37 cellular contexts compared by ENCODE assay signal in genomic region chr22:22015631-22016030, GRCh38.
"Had no signal": no experiment of that assay in that cellular context is flagged by ENCODE, and none has a peak within 500 bp of the region (broad histone marks: within the 10 kb centered on the region; RNA-seq: fewer than 3 reads in every experiment).

No MANE protein-coding gene starts in this region.

- H3K9me3 Mint-ChIP-seq: activated CD4-positive, alpha-beta memory T cell treated with anti-CD3 and anti-CD28 coated beads, Interleukin-2, amount 10 ng/mL, durations not matched to agents 7 days and 5 days; activated naive CD4-positive, alpha-beta T cell treated with anti-CD3 and anti-CD28 coated beads, Interleukin-2, amount 10 ng/mL, durations not matched to agents 7 days and 5 days; activated naive CD4-positive, alpha-beta T cell treated with anti-CD3 and anti-CD28 coated beads, Interleukin-2, amount 50 U/mL, for 24 hours; activated naive CD8-positive, alpha-beta T cell treated with anti-CD3 and anti-CD28 coated beads, Interleukin-2, amount 10 ng/mL, durations not matched to agents 7 days and 5 days; activated T-cell treated with anti-CD3 and anti-CD28 coated beads, Interleukin-2, amount 50 U/mL, for 24 hours; activated T-helper 2 cell treated with anti-CD3 and anti-CD28 coated beads, Interferon-gamma antibody, Interleukin-2, Interleukin-4, amounts not matched to agents 10 μg/mL and 5 μg/mL and 100 μg/mL, durations not matched to agents 14 hours and 24 hours and 36 hours; T-helper 1 cell treated with Interleukin-12 subunit alpha and Interleukin-12 subunit beta and Interleukin-4 antibody, amounts not matched to agents 30 μg/mL and 1 μg/mL, for 36 hours; T-helper 2 cell treated with Interferon-gamma antibody and Interleukin-4, amounts not matched to agents 5 μg/mL and 100 μg/mL, for 36 hours had no signal

- ATAC-seq: activated CD4-positive, alpha-beta T cell treated with anti-CD3 and anti-CD28 coated beads for 36 hours; activated CD8-positive, alpha-beta memory T cell treated with anti-CD3 and anti-CD28 coated beads, Interleukin-2, amount 10 ng/mL, durations not matched to agents 7 days and 5 days; activated CD8-positive, alpha-beta T cell treated with anti-CD3 and anti-CD28 coated beads, Interleukin-2, amount 10 ng/mL, durations not matched to agents 7 days and 5 days; activated naive CD8-positive, alpha-beta T cell treated with anti-CD3 and anti-CD28 coated beads, Interleukin-2, amount 50 U/mL, for 24 hours had no signal

- H3K4me3 Mint-ChIP-seq: activated B cell treated with CpG ODN at 0.5 μM for 24 hours; activated CD4-positive, alpha-beta memory T cell treated with anti-CD3 and anti-CD28 coated beads, Interleukin-2, amount 10 ng/mL, durations not matched to agents 7 days and 5 days; activated CD4-positive, alpha-beta T cell treated with anti-CD3 and anti-CD28 coated beads for 36 hours; activated CD4-positive, alpha-beta T cell treated with anti-CD3 and anti-CD28 coated beads, Interleukin-2, amount 10 ng/mL, durations not matched to agents 7 days and 5 days; activated CD8-positive, alpha-beta memory T cell treated with anti-CD3 and anti-CD28 coated beads, Interleukin-2, amount 10 ng/mL, durations not matched to agents 7 days and 5 days; activated CD8-positive, alpha-beta T cell treated with anti-CD3 and anti-CD28 coated beads, Interleukin-2, amount 10 ng/mL, durations not matched to agents 7 days and 5 days; activated naive CD4-positive, alpha-beta T cell treated with anti-CD3 and anti-CD28 coated beads, Interleukin-2, amount 10 ng/mL, durations not matched to agents 7 days and 5 days; activated naive CD4-positive, alpha-beta T cell treated with anti-CD3 and anti-CD28 coated beads, Interleukin-2, amount 50 U/mL, for 24 hours; activated naive CD8-positive, alpha-beta T cell; activated naive CD8-positive, alpha-beta T cell treated with anti-CD3 and anti-CD28 coated beads, Interleukin-2, amount 10 ng/mL, durations not matched to agents 7 days and 5 days; activated naive CD8-positive, alpha-beta T cell treated with anti-CD3 and anti-CD28 coated beads, Interleukin-2, amount 50 U/mL, for 24 hours; activated T-cell treated with anti-CD3 and anti-CD28 coated beads, Interleukin-2, amount 50 U/mL, for 24 hours; brain; central memory CD8-positive, alpha-beta T cell; T-helper 1 cell treated with Interleukin-12 subunit alpha and Interleukin-12 subunit beta and Interleukin-4 antibody, amounts not matched to agents 30 μg/mL and 1 μg/mL, for 36 hours; T-helper 2 cell treated with Interferon-gamma antibody and Interleukin-4, amounts not matched to agents 5 μg/mL and 100 μg/mL, for 36 hours had no signal

- H3K27ac ChIP-seq: ascending aorta, cardiac muscle cell, VCaP had no signal

- H3K4me3 ChIP-seq: ascending aorta, cardiac muscle cell had no signal

- H3K27ac Mint-ChIP-seq: activated B cell treated with CpG ODN at 0.5 μM for 24 hours; activated CD4-positive, alpha-beta memory T cell treated with anti-CD3 and anti-CD28 coated beads, Interleukin-2, amount 10 ng/mL, durations not matched to agents 7 days and 5 days; activated CD4-positive, alpha-beta T cell treated with anti-CD3 and anti-CD28 coated beads for 36 hours; activated CD4-positive, alpha-beta T cell treated with anti-CD3 and anti-CD28 coated beads, Interleukin-2, amount 10 ng/mL, durations not matched to agents 7 days and 5 days; activated CD8-positive, alpha-beta memory T cell treated with anti-CD3 and anti-CD28 coated beads, Interleukin-2, amount 10 ng/mL, durations not matched to agents 7 days and 5 days; activated CD8-positive, alpha-beta T cell treated with anti-CD3 and anti-CD28 coated beads, Interleukin-2, amount 10 ng/mL, durations not matched to agents 7 days and 5 days; activated naive CD4-positive, alpha-beta T cell treated with anti-CD3 and anti-CD28 coated beads, Interleukin-2, amount 10 ng/mL, durations not matched to agents 7 days and 5 days; activated naive CD4-positive, alpha-beta T cell treated with anti-CD3 and anti-CD28 coated beads, Interleukin-2, amount 50 U/mL, for 24 hours; activated naive CD8-positive, alpha-beta T cell; activated naive CD8-positive, alpha-beta T cell treated with anti-CD3 and anti-CD28 coated beads, Interleukin-2, amount 10 ng/mL, durations not matched to agents 7 days and 5 days; activated naive CD8-positive, alpha-beta T cell treated with anti-CD3 and anti-CD28 coated beads, Interleukin-2, amount 50 U/mL, for 24 hours; activated T-cell treated with anti-CD3 and anti-CD28 coated beads, Interleukin-2, amount 50 U/mL, for 24 hours; activated T-helper 2 cell treated with anti-CD3 and anti-CD28 coated beads, Interferon-gamma antibody, Interleukin-2, Interleukin-4, amounts not matched to agents 10 μg/mL and 5 μg/mL and 100 μg/mL, durations not matched to agents 14 hours and 24 hours and 36 hours; brain; T-helper 1 cell treated with Interleukin-12 subunit alpha and Interleukin-12 subunit beta and Interleukin-4 antibody, amounts not matched to agents 30 μg/mL and 1 μg/mL, for 36 hours; T-helper 2 cell treated with Interferon-gamma antibody and Interleukin-4, amounts not matched to agents 5 μg/mL and 100 μg/mL, for 36 hours had no signal

- H3K36me3 Mint-ChIP-seq: activated CD8-positive, alpha-beta memory T cell treated with anti-CD3 and anti-CD28 coated beads, Interleukin-2, amount 10 ng/mL, durations not matched to agents 7 days and 5 days; activated naive CD4-positive, alpha-beta T cell treated with anti-CD3 and anti-CD28 coated beads, Interleukin-2, amount 10 ng/mL, durations not matched to agents 7 days and 5 days; activated naive CD8-positive, alpha-beta T cell; activated naive CD8-positive, alpha-beta T cell treated with anti-CD3 and anti-CD28 coated beads, Interleukin-2, amount 10 ng/mL, durations not matched to agents 7 days and 5 days; brain had no signal

- H3K9me3 ChIP-seq: ascending aorta had no signal

- H3K4me1 Mint-ChIP-seq: activated CD4-positive, alpha-beta T cell treated with anti-CD3 and anti-CD28 coated beads for 36 hours; activated naive CD4-positive, alpha-beta T cell treated with anti-CD3 and anti-CD28 coated beads, Interleukin-2, amount 10 ng/mL, durations not matched to agents 7 days and 5 days; activated naive CD4-positive, alpha-beta T cell treated with anti-CD3 and anti-CD28 coated beads, Interleukin-2, amount 50 U/mL, for 24 hours; activated naive CD8-positive, alpha-beta T cell treated with anti-CD3 and anti-CD28 coated beads, Interleukin-2, amount 10 ng/mL, durations not matched to agents 7 days and 5 days; activated naive CD8-positive, alpha-beta T cell treated with anti-CD3 and anti-CD28 coated beads, Interleukin-2, amount 50 U/mL, for 24 hours; brain; central memory CD8-positive, alpha-beta T cell had no signal

- H3K4me1 ChIP-seq: ascending aorta had no signal

- H3K27me3 ChIP-seq: ascending aorta had no signal

- H3K27me3 Mint-ChIP-seq: activated B cell treated with CpG ODN at 0.5 μM for 24 hours had no signal

- H3K36me3 ChIP-seq: ascending aorta, cardiac muscle cell had no signal

- FAIRE-seq: bronchial epithelial cell, TTC549 had no signal

- DNase-seq: activated B cell treated with CpG ODN at 0.5 μM for 24 hours; activated CD4-positive, alpha-beta memory T cell treated with anti-CD3 and anti-CD28 coated beads, Interleukin-2, amount 10 ng/mL, durations not matched to agents 7 days and 5 days; activated CD4-positive, alpha-beta T cell treated with anti-CD3 and anti-CD28 coated beads for 1 hour; activated CD4-positive, alpha-beta T cell treated with anti-CD3 and anti-CD28 coated beads for 36 hours; activated CD4-positive, alpha-beta T cell treated with anti-CD3 and anti-CD28 coated beads for 48 hours; activated CD4-positive, alpha-beta T cell treated with anti-CD3 and anti-CD28 coated beads, Interleukin-2, amount 10 ng/mL, durations not matched to agents 7 days and 5 days; activated CD4-positive, alpha-beta T cell treated with anti-CD3 and anti-CD28 coated beads, Interleukin-2, amount 50 U/mL, for 48 hours; activated CD8-positive, alpha-beta memory T cell treated with anti-CD3 and anti-CD28 coated beads for 24 hours; activated CD8-positive, alpha-beta memory T cell treated with anti-CD3 and anti-CD28 coated beads, Interleukin-2, amount 10 ng/mL, durations not matched to agents 7 days and 5 days; activated CD8-positive, alpha-beta memory T cell treated with anti-CD3 and anti-CD28 coated beads, Interleukin-2, amount 50 U/mL, for 48 hours; activated CD8-positive, alpha-beta T cell treated with anti-CD3 and anti-CD28 coated beads, Interleukin-2, amount 10 ng/mL, durations not matched to agents 7 days and 5 days; activated effector memory CD4-positive, alpha-beta T cell treated with Interleukin-2 at 50 U/mL for 16 hours; activated gamma-delta T cell; activated naive CD4-positive, alpha-beta T cell treated with anti-CD3 and anti-CD28 coated beads, Interleukin-2, amount 10 ng/mL, durations not matched to agents 7 days and 5 days; activated naive CD4-positive, alpha-beta T cell treated with Interleukin-2 at 50 U/mL for 16 hours; activated naive CD8-positive, alpha-beta T cell treated with anti-CD3 and anti-CD28 coated beads, Interleukin-2, amount 10 ng/mL, durations not matched to agents 7 days and 5 days; activated naive CD8-positive, alpha-beta T cell treated with anti-CD3 and anti-CD28 coated beads, Interleukin-2, amount 50 U/mL, for 24 hours; activated T-cell treated with anti-CD3 and anti-CD28 coated beads, Interleukin-2, amount 50 U/mL, for 24 hours; activated T-cell treated with anti-CD3 and anti-CD28 coated beads, Interleukin-2, amount 50 U/mL, for 48 hours; amygdala; anterior cingulate cortex; caudate nucleus; cerebellar nuclear complex; T-helper 2 cell; T-helper 9 cell had no signal
